Comparison of ENCODE assay signal across 17 cellular contexts in genomic region chr22:50676211-50676636, GRCh38. TPM values are rescaled to one million over a fixed set of nuclear protein-coding genes. Genes with fewer than 3 reads are reported as not detected.
DNase-seq lines count a peak whose midpoint lies in the region; ATAC-seq and TF ChIP-seq lines count a peak whose summit lies in the region.
"Had no signal": no experiment of that assay in that cellular context is flagged by ENCODE, and none has a peak within 500 bp of the region (broad histone marks: within the 10 kb centered on the region; RNA-seq: fewer than 3 reads in every experiment).

No MANE protein-coding gene starts in this region.

- no peaks in the 10 kb centered on the region for H3K27me3 ChIP-seq in breast epithelium
- H3K27me3 ChIP-seq in upper lobe of left lung = peaks cover 0 to 20% (median 13%) of the 10 kb centered on the region in 4 donors

- H3K4me1 Mint-ChIP-seq in MCF 10A (ENCODE audit: insufficient read depth, unreplicated experiment) (peaks cover 6% of the 10 kb centered on the region), endothelial cell (ENCODE audit: unreplicated experiment) (peaks cover 54% of the 10 kb centered on the region), nephron (peaks cover 13% of the 10 kb centered on the region)

- no peaks in the 10 kb centered on the region for H3K9me3 ChIP-seq in breast epithelium
- no peaks in the 10 kb centered on the region for H3K9me3 ChIP-seq in upper lobe of left lung

- no TSS peak for BruUV-seq in MCF 10A (replicated peaks; lab: Mats Ljungman, UMichigan)

- H3K9me3 Mint-ChIP-seq in MCF 10A (ENCODE audit: unreplicated experiment) = no peaks in the 10 kb centered on the region
- no peaks in the 10 kb centered on the region for H3K9me3 Mint-ChIP-seq in endothelial cell (ENCODE audit: unreplicated experiment)
- H3K9me3 Mint-ChIP-seq in nephron = no peaks in the 10 kb centered on the region
- H3K9me3 Mint-ChIP-seq: stimulated activated naive CD8-positive, alpha-beta T cell treated with anti-CD3 and anti-CD28 coated beads, Interleukin-15, amount 100 ng/mL, for 72 hours had no signal

- H3K36me3 ChIP-seq in breast epithelium = no peaks in the 10 kb centered on the region
- peaks cover 0 to 37% (median 12%) of the 10 kb centered on the region in 4 donors for H3K36me3 ChIP-seq in upper lobe of left lung

- POLR2A ChIA-PET in MCF 10A (lab: Yijun Ruan, JAX) = no interaction called here

- H3K27ac ChIP-seq in breast epithelium (no peak overlapping the region), upper lobe of left lung (peak overlapping the region in 2 of 4 donors; percentile 54 to 64)

- CTCF ChIA-PET in MCF 10A (lab: Yijun Ruan, JAX) = interaction anchor here (3.6 kb wide), 1 partner anchor 15 kb away, joined by 14 read pairs; no protein-coding TSS in a partner anchor

- 67 to 75% methylated on average over 11 to 14 of the region's 14 CpGs for WGBS in upper lobe of left lung, 2 donors

- DNase-seq in breast epithelium (ENCODE audit: low spot score in 2 of 2) = no peak
- DNase-seq in MCF 10A (ENCODE audit: unreplicated experiment) = no peak
- no peak for DNase-seq in endothelial cell (ENCODE audit: low spot score)
- no peak for DNase-seq in upper lobe of left lung
- DNase-seq in NCI-H226 = no peak
- DNase-seq in activated CD4-positive, alpha-beta T cell treated with anti-CD3 and anti-CD28 coated beads for 48 hours = no peak
- DNase-seq in KBM-7 = no peak
- DNase-seq: ACHN; hippocampal formation; NCI-H82; nucleus accumbens; stimulated activated CD4-positive, alpha-beta T cell treated with anti-CD3 and anti-CD28 coated beads, Interleukin-12 subunit alpha, Interleukin-12 subunit beta, amount 100 ng/mL, for 4 hours; stimulated activated naive CD8-positive, alpha-beta T cell treated with anti-CD3 and anti-CD28 coated beads, Interleukin-15, amount 100 ng/mL, for 72 hours had no signal

- in situ Hi-C loops in KBM-7 (cut with MboI; ENCODE audit: low pct_unique_long_range_greater_than_20kb, low sequenced_read_pairs) = no loop called here

- H3K36me3 Mint-ChIP-seq in MCF 10A (ENCODE audit: insufficient read depth, unreplicated experiment) (no peaks in the 10 kb centered on the region), endothelial cell (ENCODE audit: low read depth, unreplicated experiment) (peaks cover 48% of the 10 kb centered on the region), nephron (ENCODE audit: low read depth) (peaks cover 23% of the 10 kb centered on the region)

- H3K4me3 ChIP-seq in breast epithelium (peak overlapping the region; percentile 36 to 69 (median 56)), upper lobe of left lung (peak overlapping the region; percentile 5 to 75 (median 65))
- H3K4me3 ChIP-seq: GM12878 had no signal

- H3K4me3 Mint-ChIP-seq in MCF 10A (ENCODE audit: unreplicated experiment) = no peak overlapping the region
- H3K4me3 Mint-ChIP-seq in endothelial cell (ENCODE audit: unreplicated experiment) = peak overlapping the region; percentile 99
- H3K4me3 Mint-ChIP-seq in nephron = peak overlapping the region; percentile 74 to 80 (median 79)
- H3K4me3 Mint-ChIP-seq: stimulated activated naive CD8-positive, alpha-beta T cell treated with anti-CD3 and anti-CD28 coated beads, Interleukin-15, amount 100 ng/mL, for 72 hours had no signal

- H3K27ac Mint-ChIP-seq in MCF 10A (ENCODE audit: low read depth, unreplicated experiment) = no peak overlapping the region
- H3K27ac Mint-ChIP-seq in endothelial cell (ENCODE audit: unreplicated experiment) = peak overlapping the region; percentile 84
- no peak overlapping the region for H3K27ac Mint-ChIP-seq in nephron
- H3K27ac Mint-ChIP-seq: activated T-helper 1 cell treated with anti-CD3 and anti-CD28 coated beads, Interleukin-12 subunit alpha, Interleukin-12 subunit beta, Interleukin-2, Interleukin-4 antibody, amounts not matched to agents 30 ng/mL and 10 ng/mL and 1 ng/mL, durations not matched to agents 14 hours and 24 hours and 36 hours; stimulated activated naive CD8-positive, alpha-beta T cell treated with anti-CD3 and anti-CD28 coated beads, Interleukin-15, amount 100 ng/mL, for 72 hours had no signal

- intact Hi-C loops in breast epithelium (cut with DNase I; ENCODE audit: low total_unique reads) (no loop called here), MCF 10A (cut with micrococcal nuclease) (no loop called here)

- peaks cover 6% of the 10 kb centered on the region in 2 donors for H3K4me1 ChIP-seq in breast epithelium
- H3K4me1 ChIP-seq in upper lobe of left lung = peaks cover 10 to 28% (median 19%) of the 10 kb centered on the region in 4 donors

- TF ChIP-seq POLR2A in breast epithelium (IDR thresholded peaks at IDR 0.05) (no peak), upper lobe of left lung (IDR thresholded peaks at IDR 0.05) (no peak)

- no peak for TF ChIP-seq EP300 in upper lobe of left lung (IDR thresholded peaks at IDR 0.05)

- no peak for ATAC-seq in upper lobe of left lung (ENCODE audit: low FRiP score in 2 of 2)
- ATAC-seq: GM12878 had no signal

- H3K27me3 Mint-ChIP-seq in MCF 10A (ENCODE audit: insufficient read depth, unreplicated experiment) (peaks cover 21% of the 10 kb centered on the region), endothelial cell (ENCODE audit: unreplicated experiment) (peaks cover 33% of the 10 kb centered on the region), nephron (ENCODE audit: low read depth) (peaks cover 18% of the 10 kb centered on the region)

- TF ChIP-seq CTCF in breast epithelium (IDR thresholded peaks at IDR 0.05) (no peak), MCF 10A (IDR thresholded peaks at IDR 0.05; ENCODE audit: unreplicated experiment) (no peak), endothelial cell (IDR thresholded peaks at IDR 0.05; ENCODE audit: unreplicated experiment) (no peak), nephron (IDR thresholded peaks at IDR 0.05; ENCODE audit: unreplicated experiment in 3 of 3) (no peak), upper lobe of left lung (IDR thresholded peaks at IDR 0.05) (no peak)

RNA-seq across cellular contexts. Expression of gene SHANK3, which starts 3.6 kb away (rescaled TPM):
- total RNA-seq in breast epithelium (10 to 100 TPM in 1 of 3 donors, 1 to 10 TPM in 2; 4.8 to 28.8 (median 5.9) TPM), MCF 10A (2022) (1.2 and 1.9 TPM in 2 replicates), endothelial cell (ENCODE audit: unreplicated experiment) (223 TPM), upper lobe of left lung (100 to 1,000 TPM in 1 of 6 donors, 10 to 100 TPM in 5; 16.6 to 105 (median 51.1) TPM)
- total RNA-seq: T-helper 1 cell treated with Interleukin-12 subunit alpha and Interleukin-12 subunit beta and Interleukin-4 antibody, amounts not matched to agents 30 ng/mL and 1 ng/mL, for 36 hours had no signal

RNA-seq across cellular contexts. Expression of gene ARSA, which starts 48.3 kb away (rescaled TPM):
- total RNA-seq in breast epithelium = 10 to 100 TPM; 23.8 to 39.0 (median 36.3) TPM
- 21.3 and 22.0 TPM in 2 replicates for total RNA-seq in MCF 10A (2022)
- 59.6 TPM for total RNA-seq in endothelial cell (ENCODE audit: unreplicated experiment)
- total RNA-seq in upper lobe of left lung = 10 to 100 TPM; 29.8 to 99.0 (median 59.2) TPM
